In the genomic region with DNA sequence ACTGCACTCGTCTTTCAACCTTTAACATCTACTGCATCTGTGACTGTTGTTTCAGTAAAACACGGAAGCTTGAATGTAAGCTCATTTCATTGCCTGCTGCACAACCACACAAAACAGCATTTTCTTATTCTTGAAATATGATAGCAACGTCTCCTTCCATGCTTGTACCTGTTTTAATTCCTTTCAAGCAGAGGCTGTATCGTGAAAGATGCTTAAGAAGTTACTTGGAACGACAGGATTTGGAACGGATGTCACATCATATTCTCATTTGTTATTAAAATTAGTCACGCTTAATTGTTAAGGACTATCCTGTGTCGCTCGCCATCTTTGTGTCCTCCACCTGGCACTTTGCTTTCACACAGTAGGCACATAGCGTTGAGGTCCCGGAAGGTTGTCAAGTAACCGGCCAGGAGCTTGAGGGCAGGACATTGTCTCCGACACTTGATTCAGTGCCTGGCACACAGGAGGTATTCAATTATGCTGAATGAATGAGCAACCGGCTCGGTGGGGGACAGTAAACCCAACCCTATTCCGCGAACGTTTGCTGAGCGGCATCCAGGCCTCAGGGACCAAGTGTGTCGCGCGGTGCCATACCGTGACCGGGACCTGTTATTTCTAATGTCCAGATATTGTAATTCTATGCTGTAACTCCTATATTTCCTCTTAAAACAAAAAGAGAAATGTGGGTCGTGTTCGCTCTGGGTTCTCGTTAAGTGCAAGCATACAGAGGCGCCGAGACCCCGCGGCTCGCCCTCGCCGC, we compare ENCODE assay signal across 1 cellular context.
TF ChIP-seq lines count a peak whose summit lies in the region.

No MANE protein-coding gene starts in this region.

TF ChIP-seq in GM12878, 131 proteins besides CTCF, POLR2A, EP300 and RAD21 (continued from another document):
- TF ChIP-seq MTA2 (IDR thresholded peaks at IDR 0.05; ENCODE audit: low read depth) (peak; percentile 18; the same call in 1 of the 2 replicates), PAX8 (IDR thresholded peaks at IDR 0.05) (no peak), PML (IDR thresholded peaks at IDR 0.05; ENCODE audit: low read length) (no peak; the same call in 1 of the 2 replicates), ATF7 (IDR thresholded peaks at IDR 0.05; ENCODE audit: low read depth) (no peak), NFXL1 (IDR thresholded peaks at IDR 0.05; ENCODE audit: borderline replicate concordance) (no peak), ETV6 (conservative IDR thresholded peaks at IDR 0.05 in 1 of 2, IDR thresholded peaks at IDR 0.05 in 1 of 2; ENCODE audit: borderline replicate concordance in 1 of 2, low read depth in 1 of 2) (no peak), KAT2A (conservative IDR thresholded peaks at IDR 0.05; ENCODE audit: control insufficient read depth, low read depth, low read length) (no peak), STAT3 (IDR thresholded peaks at IDR 0.05; ENCODE audit: low read depth, low read length) (no peak)
- TF ChIP-seq, protein P1, sequence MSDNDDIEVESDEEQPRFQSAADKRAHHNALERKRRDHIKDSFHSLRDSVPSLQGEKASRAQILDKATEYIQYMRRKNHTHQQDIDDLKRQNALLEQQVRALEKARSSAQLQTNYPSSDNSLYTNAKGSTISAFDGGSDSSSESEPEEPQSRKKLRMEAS (IDR thresholded peaks at IDR 0.05; ENCODE audit: low read depth, low read length), result no peak; the same call in none of the 2 replicates
- TF ChIP-seq, protein P2, sequence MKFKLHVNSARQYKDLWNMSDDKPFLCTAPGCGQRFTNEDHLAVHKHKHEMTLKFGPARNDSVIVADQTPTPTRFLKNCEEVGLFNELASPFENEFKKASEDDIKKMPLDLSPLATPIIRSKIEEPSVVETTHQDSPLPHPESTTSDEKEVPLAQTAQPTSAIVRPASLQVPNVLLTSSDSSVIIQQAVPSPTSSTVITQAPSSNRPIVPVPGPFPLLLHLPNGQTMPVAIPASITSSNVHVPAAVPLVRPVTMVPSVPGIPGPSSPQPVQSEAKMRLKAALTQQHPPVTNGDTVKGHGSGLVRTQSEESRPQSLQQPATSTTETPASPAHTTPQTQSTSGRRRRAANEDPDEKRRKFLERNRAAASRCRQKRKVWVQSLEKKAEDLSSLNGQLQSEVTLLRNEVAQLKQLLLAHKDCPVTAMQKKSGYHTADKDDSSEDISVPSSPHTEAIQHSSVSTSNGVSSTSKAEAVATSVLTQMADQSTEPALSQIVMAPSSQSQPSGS (IDR thresholded peaks at IDR 0.05; ENCODE audit: low read length), result no peak
